ENCODE assay signal across 20 cellular contexts in the genomic region with DNA sequence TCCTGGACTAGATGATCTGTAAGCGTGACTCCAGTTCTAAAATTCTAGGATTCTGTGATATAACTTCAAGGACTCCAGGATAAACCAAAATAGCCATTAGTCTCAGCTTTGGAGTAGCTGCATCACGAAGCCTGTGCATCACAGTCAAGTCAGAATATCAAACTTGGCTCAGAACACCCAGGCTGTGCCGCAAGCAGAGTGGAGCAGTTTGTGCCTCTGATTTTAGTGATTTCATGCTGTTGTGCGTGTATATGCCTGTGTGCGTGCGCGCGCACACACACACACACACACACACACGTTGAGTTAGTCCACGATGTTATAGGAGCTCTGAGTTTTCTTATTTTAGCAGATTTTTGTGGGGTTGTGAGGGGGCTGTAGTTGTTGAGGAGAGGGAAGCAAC.
"Had no signal": no experiment of that assay in that cellular context is flagged by ENCODE, and none has a peak within 500 bp of the region (broad histone marks: within the 10 kb centered on the region; RNA-seq: fewer than 3 reads in every experiment).

No MANE protein-coding gene starts in this region.

- H3K27me3 Mint-ChIP-seq: stimulated activated naive B cell treated with anti-CD40 and anti-IgM and Interleukin-4, amounts not matched to agents 10 μg/mL and 1 μg/mL and 100 μg/mL, for 72 hours had no signal

- H3K27me3 ChIP-seq: gastrocnemius medialis, heart right ventricle, ovary, right atrium auricular region, sigmoid colon, stomach had no signal

- H3K4me3 Mint-ChIP-seq: natural killer cell; neural crest cell; stimulated activated naive B cell treated with anti-CD40 and anti-IgM and Interleukin-4, amounts not matched to agents 10 μg/mL and 1 μg/mL and 100 μg/mL, for 72 hours had no signal

- H3K27ac ChIP-seq: gastrocnemius medialis, heart right ventricle, ovary, right atrium auricular region, sigmoid colon, skin epidermis, stomach had no signal

- H3K9me3 Mint-ChIP-seq: natural killer cell; stimulated activated naive B cell treated with anti-CD40 and anti-IgM and Interleukin-4, amounts not matched to agents 10 μg/mL and 1 μg/mL and 100 μg/mL, for 72 hours had no signal

- H3K4me3 ChIP-seq: gastrocnemius medialis, heart right ventricle, mucosa of descending colon, ovary, right atrium auricular region, sigmoid colon, skin epidermis, stomach had no signal

- ATAC-seq: esophagus mucosa; gastrocnemius medialis; heart right ventricle; left lobe of liver; mucosa of descending colon; natural killer cell; stimulated activated naive B cell treated with anti-CD40 and anti-IgM and Interleukin-4, amounts not matched to agents 10 μg/mL and 1 μg/mL and 100 μg/mL, for 72 hours had no signal

- H3K4me1 ChIP-seq: gastrocnemius medialis, heart right ventricle, right atrium auricular region, sigmoid colon, stomach had no signal

- H3K4me1 Mint-ChIP-seq: natural killer cell; neural crest cell; stimulated activated naive B cell treated with anti-CD40 and anti-IgM and Interleukin-4, amounts not matched to agents 10 μg/mL and 1 μg/mL and 100 μg/mL, for 72 hours had no signal

- H3K36me3 ChIP-seq: gastrocnemius medialis, heart right ventricle, ovary, right atrium auricular region, sigmoid colon, stomach had no signal

- H3K9me3 ChIP-seq: gastrocnemius medialis, heart right ventricle, mucosa of descending colon, ovary, right atrium auricular region, sigmoid colon, stomach had no signal

- DNase-seq: effector memory CD4-positive, alpha-beta T cell; gastrocnemius medialis; heart right ventricle; islet precursor cell; mammary epithelial cell; mucosa of descending colon; natural killer cell; ovary; sigmoid colon; stimulated activated CD4-positive, alpha-beta T cell treated with anti-CD3 and anti-CD28 coated beads, Interleukin-2, amount 100 ng/mL, for 24 hours; stimulated activated CD4-positive, alpha-beta T cell treated with anti-CD3 and anti-CD28 coated beads, Interleukin-4, amount 100 ng/mL, for 4 hours; stimulated activated naive B cell treated with anti-CD40 and anti-IgM and Interleukin-4, amounts not matched to agents 10 μg/mL and 1 μg/mL and 100 μg/mL, for 72 hours; stomach; substantia nigra; trophoblast cell had no signal

- H3K36me3 Mint-ChIP-seq: natural killer cell; stimulated activated naive B cell treated with anti-CD40 and anti-IgM and Interleukin-4, amounts not matched to agents 10 μg/mL and 1 μg/mL and 100 μg/mL, for 72 hours had no signal

- H3K27ac Mint-ChIP-seq: natural killer cell; stimulated activated naive B cell treated with anti-CD40 and anti-IgM and Interleukin-4, amounts not matched to agents 10 μg/mL and 1 μg/mL and 100 μg/mL, for 72 hours had no signal
